21 cellular contexts compared by ENCODE assay signal in genomic region chr10:91317541-91317940, GRCh38.
"Had no signal": no experiment of that assay in that cellular context is flagged by ENCODE, and none has a peak within 500 bp of the region (broad histone marks: within the 10 kb centered on the region; RNA-seq: fewer than 3 reads in every experiment).

No MANE protein-coding gene starts in this region.

- H3K4me3 ChIP-seq: colonic mucosa, esophagus muscularis mucosa, lung, ovary, psoas muscle, sigmoid colon, stomach, testis, tibial artery had no signal

- H3K36me3 ChIP-seq: colonic mucosa, esophagus muscularis mucosa, ovary, sigmoid colon, stomach, tibial artery had no signal

- H3K27me3 ChIP-seq: colonic mucosa, esophagus muscularis mucosa, ovary, sigmoid colon, stomach, testis, tibial artery had no signal

- ATAC-seq: natural killer cell; psoas muscle; right cardiac atrium; stimulated activated effector memory CD8-positive, alpha-beta T cell treated with anti-CD3 and anti-CD28 coated beads, Interleukin-12 subunit alpha, Interleukin-12 subunit beta, amount 100 ng/mL, for 72 hours had no signal

- H3K4me1 ChIP-seq: colonic mucosa, esophagus muscularis mucosa, psoas muscle, sigmoid colon, stomach, testis, tibial artery had no signal

- H3K9me3 ChIP-seq: colonic mucosa, esophagus muscularis mucosa, ovary, psoas muscle, sigmoid colon, stomach, testis, tibial artery had no signal

- DNase-seq: colonic mucosa; dermis blood vessel endothelial cell; effector memory CD4-positive, alpha-beta T cell; hypothalamus; immature natural killer cell; natural killer cell; occipital lobe; ovary; posterior cingulate gyrus; psoas muscle; right cardiac atrium; sigmoid colon; stimulated activated CD4-positive, alpha-beta T cell treated with anti-CD3 and anti-CD28 coated beads, Interleukin-2, amount 100 ng/mL, for 24 hours; stimulated activated CD4-positive, alpha-beta T cell treated with anti-CD3 and anti-CD28 coated beads, Interleukin-4, amount 100 ng/mL, for 24 hours; stimulated activated naive CD4-positive, alpha-beta T cell treated with Interleukin-2 at 50 U/mL for 16 hours; stomach; testis; tibial artery had no signal
